In genomic region chr2:231947694-231948093, GRCh38 we compare ENCODE assay signal across 39 cellular contexts. TPM values are rescaled to one million over a fixed set of nuclear protein-coding genes. Genes with fewer than 3 reads are reported as not detected.
A peak's percentile ranks its signal among the peaks of the same experiment; 100 is the strongest.
DNase-seq lines count a peak whose midpoint lies in the region; ATAC-seq, FAIRE-seq and TF ChIP-seq lines count a peak whose summit lies in the region.
"Had no signal": no experiment of that assay in that cellular context is flagged by ENCODE, and none has a peak within 500 bp of the region (broad histone marks: within the 10 kb centered on the region; RNA-seq: fewer than 3 reads in every experiment).

No MANE protein-coding gene starts in this region.

- H2BK120ac ChIP-seq in H1 (replicated peaks; ENCODE audit: low read depth, low read length): no peak overlapping the region

- H3K4me1 ChIP-seq in HepG2 (ENCODE audit: insufficient read depth, low read length) (no peaks in the 10 kb centered on the region), right lobe of liver (peaks cover 0 to 3% (median 0%) of the 10 kb centered on the region in 4 donors), K562 (replicated peaks in 1 of 2; ENCODE audit: control insufficient read depth in 2 of 2, insufficient read depth in 2 of 2, low read length in 2 of 2) (no peaks in the 10 kb centered on the region; a peak in 1 of 5 replicates), H1 (replicated peaks in 1 of 4; ENCODE audit: control insufficient read depth in 3 of 4, insufficient read depth in 4 of 4, low read length in 3 of 4) (no peaks in the 10 kb centered on the region), lung (ENCODE audit: control insufficient read depth in 2 of 2, insufficient read depth in 2 of 2, low read length in 2 of 2) (no peaks in the 10 kb centered on the region)
- H3K4me1 ChIP-seq: A549, BE2C, Caco-2 had no signal

- peaks cover 0 to 3% (median 0%) of the 10 kb centered on the region in 7 donors for H3K9me3 Mint-ChIP-seq in CD14-positive monocyte
- H3K9me3 Mint-ChIP-seq: CD4-positive, alpha-beta T cell; CD8-positive, alpha-beta T cell had no signal

- no peak overlapping the region for H3K4me2 ChIP-seq in HepG2 (ENCODE audit: low read depth, low read length)
- no peak overlapping the region for H3K4me2 ChIP-seq in K562 (ENCODE audit: insufficient read depth, low read length)
- no peak overlapping the region for H3K4me2 ChIP-seq in H1 (ENCODE audit: insufficient read depth in 1 of 2, low read depth in 2 of 2, low read length in 2 of 2)
- H3K4me2 ChIP-seq: A549; BLaER1; BLaER1 treated with 17β-estradiol and CSF1 and Interleukin-3, amounts not matched to agents 10 nM and 100 nM had no signal

- 55% methylated on average over 7 of the region's 7 CpGs for WGBS in HepG2 (ENCODE audit: low lambda C conversion rate)
- WGBS in right lobe of liver (ENCODE audit: insufficient coverage, low coverage, low lambda C conversion rate, missing lambda C conversion rate): 58% methylated on average over 5 of the region's 7 CpGs
- WGBS in K562 (ENCODE audit: insufficient coverage, low coverage, missing lambda C conversion rate): 32% methylated on average over 6 of the region's 7 CpGs
- 94% methylated on average over 7 of the region's 7 CpGs; no CpG with 5 or more reads in 1 of the 2 experiments for WGBS in H1 (ENCODE audit: extremely low coverage in 1 of 2, insufficient coverage in 1 of 2, insufficient read length in 1 of 2, insufficient replicate concordance in 2 of 2, low coverage in 1 of 2, low lambda C conversion rate in 2 of 2, missing lambda C conversion rate in 1 of 2), 2 experiments
- 88 to 96% methylated on average over 7 of the region's 7 CpGs for WGBS in lung, 2 donors

- H3K56ac ChIP-seq in H1 (replicated peaks; ENCODE audit: insufficient read length, low read depth, low read length): no peak overlapping the region

- H2BK5ac ChIP-seq in H1 (ENCODE audit: low read depth, low read length): no peak overlapping the region

- no peak overlapping the region for H4K5ac ChIP-seq in H1 (ENCODE audit: insufficient read length, low read depth, low read length)

- H4K91ac ChIP-seq in H1 (replicated peaks; ENCODE audit: insufficient read length, low read length): no peak overlapping the region

- H3K36me3 Mint-ChIP-seq in CD14-positive monocyte: no peaks in the 10 kb centered on the region
- H3K36me3 Mint-ChIP-seq: CD4-positive, alpha-beta memory T cell; CD4-positive, CD25-positive, alpha-beta regulatory T cell; CD8-positive, alpha-beta memory T cell; CD8-positive, alpha-beta T cell had no signal

- FAIRE-seq in HepG2 (lab: Jason Lieb, UNC) (no peak), K562 (lab: Jason Lieb, UNC) (no peak), H1 (lab: Jason Lieb, UNC) (no peak), RCC 7860 (lab: Jason Lieb, UNC) (no peak)
- FAIRE-seq: A204.1, A549, D721Med had no signal

- H2BK15ac ChIP-seq in H1 (ENCODE audit: low read length): no peak overlapping the region

- TF ChIP-seq CTCF in HepG2 (CRISPR knock-in tag; IDR thresholded peaks at IDR 0.05) (no peak), right lobe of liver (IDR thresholded peaks at IDR 0.05) (no peak), K562 (IDR thresholded peaks at IDR 0.05 in 2 of 3, conservative IDR thresholded peaks at IDR 0.05 in 1 of 3; ENCODE audit: insufficient read depth in 2 of 3, low read depth in 1 of 3, low read length in 3 of 3) (no peak), H1 (IDR thresholded peaks at IDR 0.05; ENCODE audit: control extremely low read depth in 1 of 3, insufficient read depth in 1 of 3, low read depth in 1 of 3, low read length in 3 of 3) (no peak), lung (IDR thresholded peaks at IDR 0.05; ENCODE audit: control extremely low read depth, extremely low read depth) (no peak), CD14-positive monocyte (IDR thresholded peaks at IDR 0.05) (no peak)

- H4K8ac ChIP-seq in H1 (ENCODE audit: extremely low read depth, insufficient read depth, low read length): no peak overlapping the region

- intact Hi-C loops in HepG2 (cut with micrococcal nuclease; ENCODE audit: unreplicated experiment) (no loop called here), right lobe of liver (cut with DNase I) (no loop called here), K562 (cut with micrococcal nuclease) (no loop called here), CD14-positive monocyte (cut with micrococcal nuclease) (no loop called here)

- CTCF ChIA-PET in HepG2 (lab: Yijun Ruan, JAX; ENCODE audit: low intra/inter-chr PET ratio, low total read pairs) (no interaction called here), K562 (lab: Yijun Ruan, JAX; ENCODE audit: low intra/inter-chr PET ratio) (no interaction called here), H1 (lab: Charles Lee; ENCODE audit: partially characterized antibody) (interaction anchor here (3.5 kb wide), 1 partner anchor 18 kb away, joined by 19 read pairs; no protein-coding TSS in a partner anchor)

- H2BK12ac ChIP-seq in H1 (ENCODE audit: low read depth, low read length): no peak overlapping the region

- POLR2A ChIA-PET in HepG2 (lab: Yijun Ruan, JAX) (interaction anchor here (1.0 kb wide), 1 partner anchor 13 kb away, joined by 3 read pairs; no protein-coding TSS in a partner anchor), K562 (lab: Yijun Ruan, JAX) (no interaction called here), H1 (lab: Charles Lee; ENCODE audit: partially characterized antibody) (no interaction called here)

- H3K23me2 ChIP-seq in H1 (ENCODE audit: low read depth, low read length): no peaks in the 10 kb centered on the region

- H3K9ac ChIP-seq in HepG2 (ENCODE audit: insufficient read depth, low read depth, low read length) (no peak overlapping the region), K562 (ENCODE audit: insufficient read depth in 1 of 2, low read depth in 2 of 2, low read length in 2 of 2) (no peak overlapping the region), H1 (replicated peaks in 1 of 4; ENCODE audit: extremely low read depth in 1 of 4, low read depth in 3 of 4, low read length in 3 of 4) (no peak overlapping the region)
- H3K9ac ChIP-seq: BLaER1; BLaER1 treated with 17β-estradiol and CSF1 and Interleukin-3, amounts not matched to agents 10 nM and 100 nM had no signal

- H3K27ac ChIP-seq in HepG2 (ENCODE audit: extremely low read length, insufficient read depth, low read length) (no peak overlapping the region), right lobe of liver (no peak overlapping the region), K562 (ENCODE audit: extremely low read depth, low read depth, low read length) (no peak overlapping the region), H1 (ENCODE audit: low read depth, low read length) (no peak overlapping the region), lung (ENCODE audit: low read depth in 1 of 2, low read length in 1 of 2) (no peak overlapping the region)
- H3K27ac ChIP-seq: 22Rv1; A549; BLaER1; BLaER1 treated with 17β-estradiol and CSF1 and Interleukin-3, amounts not matched to agents 10 nM and 100 nM; C4-2B had no signal

- DNase-seq in HepG2 (ENCODE audit: low spot score): no peak
- no peak for DNase-seq in right lobe of liver
- DNase-seq in K562 (ENCODE audit: extremely low read depth in 1 of 4, low spot score in 3 of 4): no peak
- DNase-seq in H1 (ENCODE audit: low read depth in 1 of 2, low spot score in 2 of 2): no peak
- DNase-seq in lung (ENCODE audit: low spot score): peak; percentile 18
- no peak for DNase-seq in RCC 7860 (ENCODE audit: low spot score)
- no peak for DNase-seq in CD14-positive monocyte (ENCODE audit: low spot score)
- no peak for DNase-seq in AML-193 (lab: John Stamatoyannopoulos, UW)
- DNase-seq: 8988T; ACHN; BE2C; C1 segment of cervical spinal cord; Caco-2; Calu3; CD4-positive, alpha-beta memory T cell; CD4-positive, alpha-beta T cell; CD4-positive, CD25-positive, alpha-beta regulatory T cell; CD8-positive, alpha-beta memory T cell; CD8-positive, alpha-beta T cell; COR-L47; DMS 273 treated with DMSO at 0.1 percent for 48 hours; DMS153; DMS53; DMS79; DMS79 treated with DMSO at 0.1 percent for 48 hours; DND-41; EL had no signal

- no peak for TF ChIP-seq RAD21 in HepG2 (CRISPR knock-in tag; IDR thresholded peaks at IDR 0.05)
- no peak for TF ChIP-seq RAD21 in K562 (CRISPR knock-in tag; conservative IDR thresholded peaks at IDR 0.05 in 1 of 2, IDR thresholded peaks at IDR 0.05 in 1 of 2)
- no peak for TF ChIP-seq RAD21 in H1 (IDR thresholded peaks at IDR 0.05 in 1 of 2, conservative IDR thresholded peaks at IDR 0.05 in 1 of 2; ENCODE audit: low read depth in 2 of 2, low read length in 2 of 2)

- TF ChIP-seq EP300 in HepG2 (IDR thresholded peaks at IDR 0.05; ENCODE audit: low read depth in 2 of 2, low read length in 2 of 2) (no peak), HepG2 (CRISPR knock-in tag; IDR thresholded peaks at IDR 0.05; ENCODE audit: borderline replicate concordance) (no peak), K562 (IDR thresholded peaks at IDR 0.05; ENCODE audit: low read length) (no peak), H1 (IDR thresholded peaks at IDR 0.05; ENCODE audit: borderline replicate concordance in 1 of 2, low read depth in 2 of 2, low read length in 2 of 2) (no peak)

- H3K14ac ChIP-seq in H1 (ENCODE audit: insufficient read length): no peak overlapping the region

- H3K27me3 ChIP-seq in HepG2 (ENCODE audit: control insufficient read depth in 1 of 2, insufficient read depth in 2 of 2, low read length in 2 of 2) (peaks cover 5 to 20% of the 10 kb centered on the region in 2 experiments), right lobe of liver (no peaks in the 10 kb centered on the region), K562 (ENCODE audit: control insufficient read depth in 2 of 2, insufficient read depth in 2 of 2, low read length in 2 of 2) (no peaks in the 10 kb centered on the region), H1 (replicated peaks in 1 of 4; ENCODE audit: control insufficient read depth in 3 of 4, extremely low read depth in 1 of 4, insufficient read depth in 3 of 4, low read length in 3 of 4) (no peaks in the 10 kb centered on the region), lung (ENCODE audit: control insufficient read depth, insufficient read depth) (no peaks in the 10 kb centered on the region)
- H3K27me3 ChIP-seq: BE2C; BLaER1; BLaER1 treated with 17β-estradiol and CSF1 and Interleukin-3, amounts not matched to agents 10 nM and 100 nM had no signal

- H2AFZ ChIP-seq in HepG2 (ENCODE audit: low read length) (no peak overlapping the region), K562 (ENCODE audit: low read depth, low read length) (no peak overlapping the region), H1 (ENCODE audit: low read length) (no peak overlapping the region)

- no TSS peak for BruUV-seq in HepG2 (replicated peaks; lab: Mats Ljungman, UMichigan)
- BruUV-seq in K562 (replicated peaks; lab: Mats Ljungman, UMichigan): no TSS peak

- H3K79me2 ChIP-seq in HepG2 (ENCODE audit: insufficient read depth, low read length) (no peaks in the 10 kb centered on the region), K562 (ENCODE audit: control insufficient read depth, insufficient read depth, low read length) (no peaks in the 10 kb centered on the region), H1 (ENCODE audit: control insufficient read depth in 1 of 2, insufficient read depth in 2 of 2, low read length in 2 of 2) (no peaks in the 10 kb centered on the region)

- no peak for ATAC-seq in HepG2
- no peak for ATAC-seq in right lobe of liver
- no peak for ATAC-seq in K562
- ATAC-seq in lung (ENCODE audit: insufficient read depth, low FRiP score): no peak
- ATAC-seq: A549; CD8-positive, alpha-beta T cell had no signal

- H2AK5ac ChIP-seq in H1 (ENCODE audit: low read depth, low read length): no peak overlapping the region

- H3K4me3 ChIP-seq in HepG2 (replicated peaks in 1 of 3; ENCODE audit: insufficient read depth in 1 of 3, low read depth in 2 of 3, low read length in 3 of 3) (no peak overlapping the region), right lobe of liver (no peak overlapping the region), K562 (no peak overlapping the region), H1 (ENCODE audit: extremely low read depth in 1 of 4, insufficient read depth in 2 of 4, low read depth in 3 of 4, low read length in 4 of 4) (no peak overlapping the region), lung (no peak overlapping the region)
- H3K4me3 ChIP-seq: A549; BLaER1; BLaER1 treated with 17β-estradiol and CSF1 and Interleukin-3, amounts not matched to agents 10 nM and 100 nM had no signal

- H3K9me3 ChIP-seq in HepG2 (ENCODE audit: low read length): no peaks in the 10 kb centered on the region
- H3K9me3 ChIP-seq in right lobe of liver: no peaks in the 10 kb centered on the region
- no peaks in the 10 kb centered on the region for H3K9me3 ChIP-seq in K562 (replicated peaks; ENCODE audit: control insufficient read depth, insufficient read depth, low read depth, low read length)
- H3K9me3 ChIP-seq in H1 (ENCODE audit: insufficient read depth in 2 of 2, low read depth in 1 of 2, low read length in 1 of 2): no peaks in the 10 kb centered on the region
- no peaks in the 10 kb centered on the region for H3K9me3 ChIP-seq in lung (ENCODE audit: control insufficient read depth in 2 of 2, insufficient read depth in 1 of 2, low read length in 1 of 2)
- H3K9me3 ChIP-seq: BE2C, BLaER1, Caco-2 had no signal

- no peaks in the 10 kb centered on the region for H3K9me1 ChIP-seq in K562 (ENCODE audit: control insufficient read depth, insufficient read depth, low read length)

- H3K23ac ChIP-seq in H1 (ENCODE audit: insufficient read length): no peak overlapping the region

- H3K4me1 Mint-ChIP-seq in CD14-positive monocyte: no peaks in the 10 kb centered on the region
- H3K4me1 Mint-ChIP-seq: B cell; CD4-positive, alpha-beta memory T cell; CD4-positive, CD25-positive, alpha-beta regulatory T cell; CD8-positive, alpha-beta memory T cell had no signal

- no peak overlapping the region for H3K4me3 Mint-ChIP-seq in CD14-positive monocyte
- H3K4me3 Mint-ChIP-seq: B cell; CD4-positive, alpha-beta memory T cell; CD4-positive, alpha-beta T cell; CD4-positive, CD25-positive, alpha-beta regulatory T cell; CD8-positive, alpha-beta memory T cell; CD8-positive, alpha-beta T cell had no signal

- in situ Hi-C loops in HepG2 (cut with HindIII; ENCODE audit: extremely low pct_ligation_motif_present, low pct_unique_long_range_greater_than_20kb) (no loop called here), K562 (cut with MboI) (loop anchor here (10.0 kb wide), 1 partner anchor 167 kb away; no protein-coding TSS in a partner anchor)

- no peak overlapping the region for H2BK20ac ChIP-seq in H1 (ENCODE audit: low read length)

- H3K4ac ChIP-seq in H1 (replicated peaks; ENCODE audit: insufficient read length, low read depth, low read length): no peak overlapping the region

- no peaks in the 10 kb centered on the region for H3K36me3 ChIP-seq in HepG2 (replicated peaks in 1 of 2; ENCODE audit: control insufficient read depth in 1 of 2, insufficient read depth in 2 of 2, low read length in 2 of 2)
- no peaks in the 10 kb centered on the region for H3K36me3 ChIP-seq in right lobe of liver
- no peaks in the 10 kb centered on the region for H3K36me3 ChIP-seq in K562 (ENCODE audit: control insufficient read depth, insufficient read depth, low read length)
- no peaks in the 10 kb centered on the region for H3K36me3 ChIP-seq in H1 (ENCODE audit: control insufficient read depth in 2 of 4, insufficient read depth in 4 of 4, low read length in 3 of 4)
- H3K36me3 ChIP-seq in lung (ENCODE audit: control insufficient read depth in 2 of 2, insufficient read depth in 2 of 2, low read length in 2 of 2): no peaks in the 10 kb centered on the region
- H3K36me3 ChIP-seq: BE2C; BLaER1; BLaER1 treated with 17β-estradiol and CSF1 and Interleukin-3, amounts not matched to agents 10 nM and 100 nM had no signal

- H4K20me1 ChIP-seq in HepG2 (ENCODE audit: insufficient read depth, low read length) (no peaks in the 10 kb centered on the region), K562 (replicated peaks; ENCODE audit: control insufficient read depth, insufficient read depth, low read length) (no peaks in the 10 kb centered on the region), H1 (replicated peaks in 1 of 2; ENCODE audit: control insufficient read depth in 1 of 2, insufficient read depth in 2 of 2, low read length in 2 of 2) (no peaks in the 10 kb centered on the region)
- H4K20me1 ChIP-seq: BLaER1; BLaER1 treated with 17β-estradiol and CSF1 and Interleukin-3, amounts not matched to agents 10 nM and 100 nM had no signal

- H3K18ac ChIP-seq in H1 (ENCODE audit: extremely low read depth, low read length): no peak overlapping the region

- H3K27me3 Mint-ChIP-seq in CD14-positive monocyte (ENCODE audit: low read depth in 3 of 3): peaks cover 0 to 12% (median 2%) of the 10 kb centered on the region in 3 donors

- H3K27ac Mint-ChIP-seq in CD14-positive monocyte: no peak overlapping the region
- H3K27ac Mint-ChIP-seq: B cell; CD4-positive, alpha-beta T cell; CD4-positive, CD25-positive, alpha-beta regulatory T cell; CD8-positive, alpha-beta memory T cell; CD8-positive, alpha-beta T cell had no signal

- no peak for TF ChIP-seq POLR2A in HepG2 (IDR thresholded peaks at IDR 0.05; ENCODE audit: insufficient read depth in 1 of 2, low read depth in 2 of 2, low read length in 2 of 2)
- TF ChIP-seq POLR2A in right lobe of liver (IDR thresholded peaks at IDR 0.05): no peak
- TF ChIP-seq POLR2A in K562 (conservative IDR thresholded peaks at IDR 0.05): no peak
- no peak for TF ChIP-seq POLR2A in H1 (IDR thresholded peaks at IDR 0.05; ENCODE audit: control extremely low read depth in 1 of 2, low read depth in 2 of 2, low read length in 2 of 2)

- H3K79me1 ChIP-seq in H1 (ENCODE audit: low read depth, low read length): no peaks in the 10 kb centered on the region

RNA-seq across cellular contexts. Expression of gene DIS3L2, which starts 13.8 kb away (rescaled TPM):
- total RNA-seq in HepG2 (2016; rRNA removed; fragmentation: Illumina TruSeq; extraction: Trizol) (20.3 and 23.9 TPM in 2 replicates), right lobe of liver (10 to 100 TPM in 5 of 6 experiments, 1 to 10 TPM in 1; 8.1 to 22.3 (median 16.7) TPM), K562 (2014; rRNA removed) (15.1 and 16.8 TPM in 2 replicates), K562 (2014; rRNA removed; fragmentation: Illumina TruSeq; extraction: Trizol) (11.2 and 12.5 TPM in 2 replicates), K562 (2015; rRNA removed; fragmentation: Illumina TruSeq; extraction: Trizol) (10.8 and 11.6 TPM in 2 replicates), K562 (2021) (17.3 and 19.2 TPM in 2 replicates), lung (10 to 100 TPM; 40.8 to 41.0 TPM)
- 27.2 and 32.6 TPM in 2 replicates for total RNA-seq in HepG2 (2016; cell fraction: cytosol; rRNA removed; fragmentation: Illumina TruSeq; extraction: Trizol; ENCODE audit: low read depth)
- 16.0 and 21.5 TPM in 2 replicates for total RNA-seq in HepG2 (2016; cell fraction: insoluble cytoplasmic fraction; rRNA removed; fragmentation: Illumina TruSeq; extraction: Trizol)
- 10.1 and 13.9 TPM in 2 replicates for total RNA-seq in HepG2 (2016; cell fraction: membrane; rRNA removed; fragmentation: Illumina TruSeq; extraction: Trizol)
- 38.8 and 40.6 TPM in 2 replicates for total RNA-seq in HepG2 (2016; cell fraction: nucleus; rRNA removed; fragmentation: Illumina TruSeq; extraction: Trizol)
- polyA plus RNA-seq in HepG2 (2011; rRNA removed) (7.0 and 9.6 TPM in 2 replicates), K562 (2011; rRNA removed) (4.2 and 5.8 TPM in 2 replicates), K562 (2014; fragmentation: Illumina TruSeq; extraction: Trizol) (11.8 and 13.4 TPM in 2 replicates), K562 (2014; fragmentation: Nextera tagmentation; extraction: Ambion mirVana) (1 to 10 TPM; 1.5 to 1.9 TPM), K562 (2014; rRNA removed) (10.4 and 11.0 TPM in 2 replicates), H1 (2011; rRNA removed) (11.5 and 19.0 TPM in 2 replicates), lung (10 to 100 TPM; 12.7 to 21.3 TPM), CD14-positive monocyte (1 to 10 TPM; 6.0 to 6.4 TPM)
- 5.5 and 7.5 TPM in 2 replicates for polyA plus RNA-seq in HepG2 (2011; cell fraction: cytosol; rRNA removed)
- 45.1 and 57.6 TPM in 2 replicates for polyA plus RNA-seq in HepG2 (2011; cell fraction: nucleus; rRNA removed)
- 10.7 and 11.8 TPM in 2 replicates for polyA plus RNA-seq in HepG2 (2012)
- 3.1 and 3.3 TPM in 2 replicates for polyA plus RNA-seq in HepG2 (2016; cell fraction: cytosol; fragmentation: Illumina TruSeq; extraction: Trizol; ENCODE audit: low read depth)
- 14.0 and 14.3 TPM in 2 replicates for polyA plus RNA-seq in HepG2 (2016; cell fraction: insoluble cytoplasmic fraction; fragmentation: Illumina TruSeq; extraction: Trizol; ENCODE audit: low read depth)
- 4.9 and 5.5 TPM in 2 replicates for polyA plus RNA-seq in HepG2 (2016; cell fraction: membrane; fragmentation: Illumina TruSeq; extraction: Trizol; ENCODE audit: low read depth)
- polyA plus RNA-seq in HepG2 (2016; cell fraction: nucleus; fragmentation: Illumina TruSeq; extraction: Trizol; ENCODE audit: insufficient read depth, low read depth): 35.3 and 36.0 TPM in 2 replicates
- polyA minus RNA-seq in HepG2 (2011; rRNA and poly(A)+ RNA removed; ENCODE audit: low replicate concordance): 12.0 and 17.6 TPM in 2 replicates
- polyA minus RNA-seq in HepG2 (2011; cell fraction: cytosol; rRNA and poly(A)+ RNA removed): 5.4 and 5.9 TPM in 2 replicates
- 53.8 and 56.6 TPM in 2 replicates for polyA minus RNA-seq in HepG2 (2011; cell fraction: nucleus; rRNA and poly(A)+ RNA removed)
- 50.9 and 73.3 TPM in 2 replicates for total RNA-seq in K562 (2011; cell fraction: chromatin; rRNA removed; ENCODE audit: low replicate concordance)
- total RNA-seq in K562 (2011; cell fraction: nucleolus; rRNA removed): 20.0 and 25.8 TPM in 2 replicates
- 27.0 and 28.9 TPM in 2 replicates for total RNA-seq in K562 (2011; cell fraction: nucleoplasm; rRNA removed)
- polyA plus RNA-seq in K562 (2011; cell fraction: cytosol; rRNA removed): 6.0 and 10.4 TPM in 2 replicates
- polyA plus RNA-seq in K562 (2011; cell fraction: nucleus; rRNA removed): 25.1 and 33.5 TPM in 2 replicates
- 12.2 and 13.6 TPM in 2 replicates for polyA plus RNA-seq in K562 (2012)
- 7.0 and 8.4 TPM in 2 replicates for polyA minus RNA-seq in K562 (2011; rRNA and poly(A)+ RNA removed)
- 5.3 and 5.9 TPM in 2 replicates for polyA minus RNA-seq in K562 (2011; cell fraction: cytosol; rRNA and poly(A)+ RNA removed)
- 15.8 and 20.1 TPM in 2 replicates for polyA minus RNA-seq in K562 (2011; cell fraction: nucleus; rRNA and poly(A)+ RNA removed)
- total RNA-seq in H1 (2021; fragmentation: NEBNext Ultra II Directional; extraction: Animal tissue kit (Norgen Biotek cat#: 25700)): 21.6 and 26.8 TPM in 2 replicates
- 10.1 TPM for polyA plus RNA-seq in H1 (2011; cell fraction: cytosol; rRNA removed)
- polyA plus RNA-seq in H1 (2011; cell fraction: nucleus; rRNA removed): 44.2 TPM
- 16.7 to 23.4 TPM (median 19.8 TPM) in 4 replicates for polyA plus RNA-seq in H1 (2012, experiment 1 of 2)
- polyA plus RNA-seq in H1 (2012, experiment 2 of 2): 7.2 TPM
- polyA plus RNA-seq in H1 (2013, experiment 1 of 2): 14.0 TPM
- polyA plus RNA-seq in H1 (2013, experiment 2 of 2): 13.3 TPM
- polyA minus RNA-seq in H1 (2011; rRNA and poly(A)+ RNA removed): 10.6 and 13.7 TPM in 2 replicates
- 7.4 TPM for polyA minus RNA-seq in H1 (2011; cell fraction: cytosol; rRNA and poly(A)+ RNA removed)
- 31.5 TPM for polyA minus RNA-seq in H1 (2011; cell fraction: nucleus; rRNA and poly(A)+ RNA removed)

RNA-seq across cellular contexts. Expression of gene NPPC, which starts 21.5 kb away (rescaled TPM):
- 0.11 TPM in 1 of 2 replicates, not detected in the other for total RNA-seq in HepG2 (2016; rRNA removed; fragmentation: Illumina TruSeq; extraction: Trizol)
- total RNA-seq in HepG2 (2016; cell fraction: cytosol; rRNA removed; fragmentation: Illumina TruSeq; extraction: Trizol; ENCODE audit: low read depth): not detected in 2 replicates
- total RNA-seq in HepG2 (2016; cell fraction: insoluble cytoplasmic fraction; rRNA removed; fragmentation: Illumina TruSeq; extraction: Trizol): 0.15 TPM in 1 of 2 replicates, not detected in the other
- not detected in 2 replicates for total RNA-seq in HepG2 (2016; cell fraction: membrane; rRNA removed; fragmentation: Illumina TruSeq; extraction: Trizol)
- not detected in 2 replicates for total RNA-seq in HepG2 (2016; cell fraction: nucleus; rRNA removed; fragmentation: Illumina TruSeq; extraction: Trizol)
- polyA plus RNA-seq in HepG2 (2011; rRNA removed): not detected in 2 replicates
- 0.17 TPM in 1 of 2 replicates, not detected in the other for polyA plus RNA-seq in HepG2 (2011; cell fraction: cytosol; rRNA removed)
- polyA plus RNA-seq in HepG2 (2011; cell fraction: nucleus; rRNA removed): not detected in 2 replicates
- 0.17 TPM in 1 of 2 replicates, not detected in the other for polyA plus RNA-seq in HepG2 (2012)
- polyA plus RNA-seq in HepG2 (2016; cell fraction: cytosol; fragmentation: Illumina TruSeq; extraction: Trizol; ENCODE audit: low read depth): not detected in 2 replicates
- not detected in 2 replicates for polyA plus RNA-seq in HepG2 (2016; cell fraction: insoluble cytoplasmic fraction; fragmentation: Illumina TruSeq; extraction: Trizol; ENCODE audit: low read depth)
- not detected in 2 replicates for polyA plus RNA-seq in HepG2 (2016; cell fraction: membrane; fragmentation: Illumina TruSeq; extraction: Trizol; ENCODE audit: low read depth)
- not detected in 2 replicates for polyA plus RNA-seq in HepG2 (2016; cell fraction: nucleus; fragmentation: Illumina TruSeq; extraction: Trizol; ENCODE audit: insufficient read depth, low read depth)
- polyA minus RNA-seq in HepG2 (2011; rRNA and poly(A)+ RNA removed; ENCODE audit: low replicate concordance): 0.14 TPM in 1 of 2 replicates, not detected in the other
- not detected in 2 replicates for polyA minus RNA-seq in HepG2 (2011; cell fraction: cytosol; rRNA and poly(A)+ RNA removed)
- not detected in 2 replicates for polyA minus RNA-seq in HepG2 (2011; cell fraction: nucleus; rRNA and poly(A)+ RNA removed)
- total RNA-seq in right lobe of liver: not detected
- total RNA-seq in K562 (2011; cell fraction: chromatin; rRNA removed; ENCODE audit: low replicate concordance): not detected in 2 replicates
- total RNA-seq in K562 (2011; cell fraction: nucleolus; rRNA removed): not detected in 2 replicates
- total RNA-seq in K562 (2011; cell fraction: nucleoplasm; rRNA removed): not detected in 2 replicates
- total RNA-seq in K562 (2014; rRNA removed): not detected in 2 replicates
- not detected in 2 replicates for total RNA-seq in K562 (2014; rRNA removed; fragmentation: Illumina TruSeq; extraction: Trizol)
- not detected in 2 replicates for total RNA-seq in K562 (2015; rRNA removed; fragmentation: Illumina TruSeq; extraction: Trizol)
- not detected in 2 replicates for total RNA-seq in K562 (2021)
- polyA plus RNA-seq in K562 (2011; rRNA removed): not detected in 2 replicates
- not detected in 2 replicates for polyA plus RNA-seq in K562 (2011; cell fraction: cytosol; rRNA removed)
- not detected in 2 replicates for polyA plus RNA-seq in K562 (2011; cell fraction: nucleus; rRNA removed)
- not detected in 2 replicates for polyA plus RNA-seq in K562 (2012)
- polyA plus RNA-seq in K562 (2014; fragmentation: Illumina TruSeq; extraction: Trizol): not detected in 2 replicates
- polyA plus RNA-seq in K562 (2014; fragmentation: Nextera tagmentation; extraction: Ambion mirVana): not detected
- polyA plus RNA-seq in K562 (2014; rRNA removed): not detected in 2 replicates
- polyA minus RNA-seq in K562 (2011; rRNA and poly(A)+ RNA removed): not detected in 2 replicates
- not detected in 2 replicates for polyA minus RNA-seq in K562 (2011; cell fraction: cytosol; rRNA and poly(A)+ RNA removed)
- not detected in 2 replicates for polyA minus RNA-seq in K562 (2011; cell fraction: nucleus; rRNA and poly(A)+ RNA removed)
- 2.1 and 4.7 TPM in 2 replicates for total RNA-seq in H1 (2021; fragmentation: NEBNext Ultra II Directional; extraction: Animal tissue kit (Norgen Biotek cat#: 25700))
- 1.3 TPM in 2 replicates for polyA plus RNA-seq in H1 (2011; rRNA removed)
- 2.0 TPM for polyA plus RNA-seq in H1 (2011; cell fraction: cytosol; rRNA removed)
- polyA plus RNA-seq in H1 (2011; cell fraction: nucleus; rRNA removed): 1.5 TPM
- polyA plus RNA-seq in H1 (2012, experiment 1 of 2): 0.80 to 1.2 TPM (median 0.91 TPM) in 4 replicates
- polyA plus RNA-seq in H1 (2012, experiment 2 of 2): 2.6 TPM
- 1.6 TPM for polyA plus RNA-seq in H1 (2013, experiment 1 of 2)
- polyA plus RNA-seq in H1 (2013, experiment 2 of 2): 1.9 TPM
- 0.17 and 0.47 TPM in 2 replicates for polyA minus RNA-seq in H1 (2011; rRNA and poly(A)+ RNA removed)
- 4.1 TPM for polyA minus RNA-seq in H1 (2011; cell fraction: cytosol; rRNA and poly(A)+ RNA removed)
- 6.3 TPM for polyA minus RNA-seq in H1 (2011; cell fraction: nucleus; rRNA and poly(A)+ RNA removed)
- under 1 TPM; 0.77 to 0.94 TPM for total RNA-seq in lung
- polyA plus RNA-seq in lung: not detected
- not detected for polyA plus RNA-seq in CD14-positive monocyte
- total RNA-seq: A673; Caco-2; Calu3; CD4-positive, alpha-beta memory T cell; CD4-positive, CD25-positive, alpha-beta regulatory T cell; CD8-positive, alpha-beta memory T cell; Daoy had no signal
- polyA plus RNA-seq: A549; AG04450; BJ; CD4-positive, alpha-beta memory T cell; CD4-positive, CD25-positive, alpha-beta regulatory T cell; CD8-positive, alpha-beta memory T cell had no signal

Comparison
In these comparisons a context has a peak if more than half of its experiments do, and no peak if none do; other contexts are left out.
1. Of the 241 proteins assayed by ChIP-seq in both HepG2 and K562: peak only in HepG2: FOXO4; only in K562: ADNP, HDAC2 and KDM1A; in both: CHD4; in neither: 236.